ENCODE assay signal across 12 cellular contexts in genomic region chr3:142866841-142867631, GRCh38. TPM values are rescaled to one million over a fixed set of nuclear protein-coding genes. Genes with fewer than 3 reads are reported as not detected.
DNase-seq lines count a peak whose midpoint lies in the region; FAIRE-seq and TF ChIP-seq lines count a peak whose summit lies in the region.
"Had no signal": no experiment of that assay in that cellular context is flagged by ENCODE, and none has a peak within 500 bp of the region (broad histone marks: within the 10 kb centered on the region; RNA-seq: fewer than 3 reads in every experiment).

No MANE protein-coding gene starts in this region.

- H2AFZ ChIP-seq in GM23248: no peak overlapping the region

- H3K4me3 ChIP-seq in endodermal cell (ENCODE audit: low read length): peak overlapping the region; percentile 33
- no peak overlapping the region for H3K4me3 ChIP-seq in small intestine (ENCODE audit: low read depth in 1 of 2, low read length in 2 of 2)
- no peak overlapping the region for H3K4me3 ChIP-seq in GM23248
- H3K4me3 ChIP-seq: lower lobe of right lung had no signal

- H3K79me2 ChIP-seq in GM23248 (ENCODE audit: insufficient read depth): no peaks in the 10 kb centered on the region

- peak; percentile 72 for TF ChIP-seq CTCF in endodermal cell (conservative IDR thresholded peaks at IDR 0.05)

- in situ Hi-C loops in GM23248 (cut with MboI): no loop called here

- peaks cover 3% of the 10 kb centered on the region for H3K36me3 ChIP-seq in endodermal cell (ENCODE audit: control insufficient read depth, insufficient read depth, low read length)
- H3K36me3 ChIP-seq in small intestine (ENCODE audit: control insufficient read depth in 2 of 2, insufficient read depth in 2 of 2, low read length in 2 of 2): no peaks in the 10 kb centered on the region
- no peaks in the 10 kb centered on the region for H3K36me3 ChIP-seq in GM23248 (ENCODE audit: low read depth)
- H3K36me3 ChIP-seq: lower lobe of right lung had no signal

- peaks cover 29% of the 10 kb centered on the region for H3K9me3 ChIP-seq in endodermal cell (ENCODE audit: control insufficient read depth, low read length)
- H3K9me3 ChIP-seq in small intestine (ENCODE audit: control insufficient read depth, low read depth): no peaks in the 10 kb centered on the region
- no peaks in the 10 kb centered on the region for H3K9me3 ChIP-seq in GM23248 (ENCODE audit: low read depth)
- H3K9me3 ChIP-seq: lower lobe of right lung had no signal

- H3K4me1 ChIP-seq in endodermal cell (ENCODE audit: control insufficient read depth, insufficient read depth, low read length) (peaks cover 8% of the 10 kb centered on the region), small intestine (ENCODE audit: control insufficient read depth in 2 of 2, insufficient read depth in 1 of 2, low read depth in 1 of 2, low read length in 1 of 2) (no peaks in the 10 kb centered on the region), GM23248 (ENCODE audit: insufficient read depth) (peaks cover 14% of the 10 kb centered on the region)
- H3K4me1 ChIP-seq: lower lobe of right lung had no signal

- no peaks in the 10 kb centered on the region for H3K27me3 ChIP-seq in endodermal cell (ENCODE audit: control insufficient read depth, insufficient read depth, low read length, poor library complexity, severe bottlenecking)
- peaks cover 0 to 2% of the 10 kb centered on the region in 2 donors for H3K27me3 ChIP-seq in small intestine (ENCODE audit: control insufficient read depth in 2 of 2, insufficient read depth in 2 of 2, low read length in 2 of 2)
- no peaks in the 10 kb centered on the region for H3K27me3 ChIP-seq in GM23248 (replicated peaks; ENCODE audit: insufficient read depth)

- WGBS in endodermal cell (ENCODE audit: insufficient coverage in 1 of 2, insufficient read length in 1 of 2), 2 experiments: 60 to 73% methylated on average over 3 to 9 of the region's 9 CpGs
- 34 to 57% (median 49%) methylated on average over 9 of the region's 9 CpGs for WGBS in small intestine, 3 donors
- 88 to 91% methylated on average over 9 of the region's 9 CpGs for WGBS in GM23248 (ENCODE audit: low coverage in 1 of 2, low lambda C conversion rate in 2 of 2, missing lambda C conversion rate in 2 of 2), 2 experiments

- H3K4me3 Mint-ChIP-seq in endodermal cell: no peak overlapping the region

- no peak overlapping the region for H3K9ac ChIP-seq in endodermal cell (ENCODE audit: extremely low read depth, low read length, poor library complexity, severe bottlenecking)
- no peak overlapping the region for H3K9ac ChIP-seq in GM23248

- DNase-seq in NCI-H2107 treated with DMSO at 0.1 percent for 48 hours (lab: John Stamatoyannopoulos, UW; ENCODE audit: unreplicated experiment) (peak; percentile 25), NCI-H2107 (lab: John Stamatoyannopoulos, UW) (no peak), NCI-H510A treated with DMSO at 0.1 percent for 48 hours (lab: John Stamatoyannopoulos, UW) (peak; percentile 70), endodermal cell (peak; percentile 95), small intestine (peak; percentile 71), GM23248 (no peak), inferior parietal cortex (ENCODE audit: extremely low spot score) (no peak), UCSD-AML1 (lab: John Stamatoyannopoulos, UW; ENCODE audit: unreplicated experiment) (no peak)
- DNase-seq: 8988T, lower lobe of right lung, SHP77, substantia nigra had no signal

- peaks cover 24% of the 10 kb centered on the region for H3F3A ChIP-seq in GM23248 (ENCODE audit: insufficient read depth)

- H3K9me2 ChIP-seq in GM23248 (ENCODE audit: insufficient read depth): no peaks in the 10 kb centered on the region

- FAIRE-seq in small intestine (lab: Jason Lieb, UNC): no peak

- H3K4me2 ChIP-seq in GM23248 (ENCODE audit: unreplicated experiment): no peak overlapping the region

- H3K4me1 Mint-ChIP-seq in endodermal cell: peaks cover 27% of the 10 kb centered on the region

- no peak overlapping the region for H3K27ac Mint-ChIP-seq in endodermal cell

- H3K27ac ChIP-seq in endodermal cell (ENCODE audit: low read depth, low read length) (no peak overlapping the region), small intestine (ENCODE audit: low read depth in 1 of 2, low read length in 1 of 2) (no peak overlapping the region), GM23248 (no peak overlapping the region)
- H3K27ac ChIP-seq: lower lobe of right lung had no signal

- H3K36me3 Mint-ChIP-seq in endodermal cell (ENCODE audit: low read depth): peaks cover 23% of the 10 kb centered on the region

- H4K20me1 ChIP-seq in GM23248 (ENCODE audit: insufficient read depth): no peaks in the 10 kb centered on the region

- peaks cover 23% of the 10 kb centered on the region for H3K9me3 Mint-ChIP-seq in endodermal cell

- H3K27me3 Mint-ChIP-seq in endodermal cell (ENCODE audit: insufficient read depth): no peaks in the 10 kb centered on the region

RNA-seq across cellular contexts. Expression of gene PCOLCE2, which starts 21.8 kb away (rescaled TPM):
- 10 to 100 TPM; 17.0 to 18.0 TPM for total RNA-seq in endodermal cell
- 11.3 TPM for polyA plus RNA-seq in endodermal cell (2013, experiment 1 of 2)
- 11.4 TPM for polyA plus RNA-seq in endodermal cell (2013, experiment 2 of 2)
- polyA plus RNA-seq in small intestine: 1 to 10 TPM in 2 of 3 donors, not detected in 1; 2.2 to 6.1 TPM
- 46.4 and 69.2 TPM in 2 replicates for total RNA-seq in GM23248 (2014; rRNA removed; shearing (Covaris generic))
- 45.4 and 48.5 TPM in 2 replicates for polyA plus RNA-seq in GM23248 (2016; fragmentation: Nextera tagmentation; extraction: Ambion mirVana)

Comparison
In these comparisons a context has a peak if more than half of its experiments do, and no peak if none do; other contexts are left out.
1. DNase-seq: peak in NCI-H2107 treated with DMSO at 0.1 percent for 48 hours (single experiment), NCI-H510A treated with DMSO at 0.1 percent for 48 hours (single experiment), endodermal cell (single experiment) and small intestine (single experiment); none in NCI-H2107 (single experiment), GM23248 (single experiment), inferior parietal cortex (single experiment) and UCSD-AML1 (single experiment).